29 cellular contexts compared by ENCODE assay signal in the genomic region with DNA sequence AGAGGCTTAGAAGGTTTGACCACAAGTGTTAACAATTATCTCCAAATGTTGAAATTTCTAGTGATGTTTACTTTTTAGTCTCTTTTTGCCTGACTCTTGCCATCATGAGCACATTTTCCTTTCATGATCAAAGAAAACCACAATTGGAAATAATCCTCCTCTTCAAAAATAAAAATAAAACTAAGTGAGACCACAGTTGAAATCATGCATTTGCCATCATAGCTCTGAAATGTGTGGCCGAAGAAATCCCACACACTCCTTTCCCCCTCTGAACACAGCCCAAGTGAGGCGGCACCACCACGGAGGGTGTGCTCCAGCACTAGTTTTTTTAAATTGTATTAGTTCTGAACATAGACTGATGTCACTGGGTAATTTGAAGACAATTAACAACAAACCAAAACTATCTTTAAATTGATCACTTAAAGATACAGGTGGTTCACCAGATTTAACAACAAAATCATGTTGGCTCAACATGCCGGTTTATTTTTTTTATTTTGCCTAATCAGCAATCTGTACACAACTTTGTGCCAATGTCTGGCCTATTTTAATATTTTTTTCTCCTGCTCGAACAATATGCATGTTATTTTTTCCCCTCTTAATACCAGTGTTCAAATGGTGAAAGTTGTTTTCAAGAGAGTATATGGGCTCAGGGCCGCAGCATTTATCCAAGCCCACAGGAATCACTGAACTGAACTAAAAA. TPM values are rescaled to one million over a fixed set of nuclear protein-coding genes. Genes with fewer than 3 reads are reported as not detected.
DNase-seq lines count a peak whose midpoint lies in the region; ATAC-seq, FAIRE-seq and TF ChIP-seq lines count a peak whose summit lies in the region.
"Had no signal": no experiment of that assay in that cellular context is flagged by ENCODE, and none has a peak within 500 bp of the region (broad histone marks: within the 10 kb centered on the region; RNA-seq: fewer than 3 reads in every experiment).

No MANE protein-coding gene starts in this region.

- ATAC-seq in HG02973 (IDR thresholded peaks at IDR 0.05; ENCODE audit: unreplicated experiment): no peak
- ATAC-seq: activated T-cell treated with anti-CD3 and anti-CD28 coated beads, Interleukin-2, amount 50 U/mL, for 72 hours; left colon; stimulated activated naive CD8-positive, alpha-beta T cell treated with anti-CD3 and anti-CD28 coated beads, Interleukin-15, Interleukin-2, amounts not matched to agents 100 U/mL and 50 U/mL, for 24 hours had no signal

- peak overlapping the region; percentile 60 for H3K4me3 Mint-ChIP-seq in HFFc6
- H3K4me3 Mint-ChIP-seq in osteocyte (ENCODE audit: unreplicated experiment): no peak overlapping the region
- H3K4me3 Mint-ChIP-seq in CD8-positive, alpha-beta memory T cell: no peak overlapping the region
- H3K4me3 Mint-ChIP-seq: activated CD4-positive, alpha-beta T cell treated with anti-CD3 and anti-CD28 coated beads, Interleukin-2, amount 10 ng/mL, durations not matched to agents 24 days and 14 days; activated T-cell treated with anti-CD3 and anti-CD28 coated beads, Interleukin-2, amount 50 U/mL, for 72 hours; CD4-positive, alpha-beta T cell; immature natural killer cell had no signal

- no peak overlapping the region for H3K4me3 ChIP-seq in BLaER1 treated with 17β-estradiol and CSF1 and Interleukin-3, amounts not matched to agents 10 nM and 100 nM
- no peak overlapping the region for H3K4me3 ChIP-seq in CD8-positive, alpha-beta memory T cell (ENCODE audit: low read length)
- H3K4me3 ChIP-seq: breast epithelium, HAP-1, PC-9, prostate gland, thoracic aorta, uterus had no signal

- H4K20me1 ChIP-seq in BLaER1 treated with 17β-estradiol and CSF1 and Interleukin-3, amounts not matched to agents 10 nM and 100 nM: peaks cover 0 to 33% (median 7%) of the 10 kb centered on the region in 11 experiments; a peak in 10 of 22 replicates

- H3K4me1 ChIP-seq in BLaER1 treated with 17β-estradiol and CSF1 and Interleukin-3, amounts not matched to agents 10 nM and 100 nM: peaks cover 8 to 22% (median 18%) of the 10 kb centered on the region in 10 experiments; a peak in 19 of 20 replicates
- no peaks in the 10 kb centered on the region for H3K4me1 ChIP-seq in CD8-positive, alpha-beta memory T cell (ENCODE audit: insufficient read depth, low read length)
- H3K4me1 ChIP-seq: breast epithelium, prostate gland, uterus had no signal

- peaks cover 6 to 30% (median 16%) of the 10 kb centered on the region in 11 experiments; a peak in 21 of 22 replicates for H3K9me3 ChIP-seq in BLaER1 treated with 17β-estradiol and CSF1 and Interleukin-3, amounts not matched to agents 10 nM and 100 nM (replicated peaks in 1 of 11)
- no peaks in the 10 kb centered on the region for H3K9me3 ChIP-seq in CD8-positive, alpha-beta memory T cell (ENCODE audit: low read length)
- H3K9me3 ChIP-seq: breast epithelium, HAP-1, neutrophil, prostate gland, thoracic aorta, uterus had no signal

- POLR2A ChIA-PET in CD8-positive, alpha-beta memory T cell (lab: Charles Lee): no interaction called here

- H3K27me3 Mint-ChIP-seq in HFFc6 (ENCODE audit: insufficient read depth) (no peaks in the 10 kb centered on the region; the same call in 1 of the 2 replicates), osteocyte (ENCODE audit: unreplicated experiment) (no peaks in the 10 kb centered on the region)
- peaks cover 0 to 5% of the 10 kb centered on the region in 2 donors for H3K27me3 Mint-ChIP-seq in CD8-positive, alpha-beta memory T cell

- peak; percentile 96 for FAIRE-seq in endometrium (lab: Jason Lieb, UNC)
- FAIRE-seq: frontal cortex had no signal

- peak overlapping the region in 1 of 11 experiments; percentile 12; a peak in 2 of 22 replicates for H3K27ac ChIP-seq in BLaER1 treated with 17β-estradiol and CSF1 and Interleukin-3, amounts not matched to agents 10 nM and 100 nM
- H3K27ac ChIP-seq in CD8-positive, alpha-beta memory T cell (ENCODE audit: low read depth, low read length): no peak overlapping the region
- H3K27ac ChIP-seq: neutrophil, PC-9, prostate gland, thoracic aorta, uterus, WERI-Rb-1 had no signal

- no peaks in the 10 kb centered on the region; a peak in 3 of 22 replicates for H3K36me3 ChIP-seq in BLaER1 treated with 17β-estradiol and CSF1 and Interleukin-3, amounts not matched to agents 10 nM and 100 nM
- H3K36me3 ChIP-seq in CD8-positive, alpha-beta memory T cell (ENCODE audit: insufficient read depth, low read length): no peaks in the 10 kb centered on the region
- H3K36me3 ChIP-seq: breast epithelium, HAP-1, neutrophil, prostate gland, thoracic aorta, uterus, WERI-Rb-1 had no signal

- peak overlapping the region in 9 of 11 experiments; percentile 13 to 51 (median 45); a peak in 15 of 22 replicates for H3K4me2 ChIP-seq in BLaER1 treated with 17β-estradiol and CSF1 and Interleukin-3, amounts not matched to agents 10 nM and 100 nM
- H3K4me2 ChIP-seq: PC-9 had no signal

- H3K27ac Mint-ChIP-seq in HFFc6: peak overlapping the region; percentile 38
- H3K27ac Mint-ChIP-seq in osteocyte (ENCODE audit: unreplicated experiment): peak overlapping the region; percentile 48
- no peak overlapping the region for H3K27ac Mint-ChIP-seq in CD8-positive, alpha-beta memory T cell
- H3K27ac Mint-ChIP-seq: activated CD4-positive, alpha-beta T cell treated with anti-CD3 and anti-CD28 coated beads, Interleukin-2, amount 10 ng/mL, durations not matched to agents 24 days and 14 days; activated T-cell treated with anti-CD3 and anti-CD28 coated beads, Interleukin-2, amount 50 U/mL, for 72 hours; CD4-positive, alpha-beta T cell; immature natural killer cell had no signal

- CTCF ChIA-PET in CD8-positive, alpha-beta memory T cell (lab: Charles Lee): no interaction called here

- DNase-seq in HFFc6: no peak
- no peak for DNase-seq in osteocyte (ENCODE audit: extremely low spot score, unreplicated experiment)
- no peak for DNase-seq in CD8-positive, alpha-beta memory T cell
- no peak for DNase-seq in HuH-7.5 (ENCODE audit: low spot score)
- DNase-seq in hypothalamus (lab: John Stamatoyannopoulos, UW): no peak
- DNase-seq: activated CD4-positive, alpha-beta T cell treated with anti-CD3 and anti-CD28 coated beads, Interleukin-2, amount 10 ng/mL, durations not matched to agents 24 days and 14 days; activated naive CD4-positive, alpha-beta T cell; activated T-cell treated with anti-CD3 and anti-CD28 coated beads, Interleukin-2, amount 50 U/mL, for 72 hours; CD4-positive, alpha-beta T cell; effector CD4-positive, alpha-beta T cell; hippocampal formation; immature natural killer cell; left colon; NCI-H1694; PC-9; SHP77; stimulated activated naive CD8-positive, alpha-beta T cell treated with anti-CD3 and anti-CD28 coated beads, Interleukin-15, Interleukin-2, amounts not matched to agents 100 U/mL and 50 U/mL, for 24 hours; uterus; WERI-Rb-1 had no signal

- TF ChIP-seq CTCF in HFFc6 (IDR thresholded peaks at IDR 0.05) (no peak), osteocyte (IDR thresholded peaks at IDR 0.05) (no peak)

- H3K9me3 Mint-ChIP-seq in HFFc6 (no peaks in the 10 kb centered on the region), osteocyte (ENCODE audit: unreplicated experiment) (peaks cover 2% of the 10 kb centered on the region)
- H3K9me3 Mint-ChIP-seq in CD8-positive, alpha-beta memory T cell: peaks cover 0 to 13% (median 2%) of the 10 kb centered on the region in 5 donors
- H3K9me3 Mint-ChIP-seq: activated CD4-positive, alpha-beta T cell treated with anti-CD3 and anti-CD28 coated beads, Interleukin-2, amount 10 ng/mL, durations not matched to agents 24 days and 14 days; activated T-cell treated with anti-CD3 and anti-CD28 coated beads, Interleukin-2, amount 50 U/mL, for 72 hours; CD4-positive, alpha-beta T cell had no signal

- peak overlapping the region in 2 of 11 experiments; percentile 2 to 23; a peak in 1 of 22 replicates for H3K9ac ChIP-seq in BLaER1 treated with 17β-estradiol and CSF1 and Interleukin-3, amounts not matched to agents 10 nM and 100 nM

- H3K36me3 Mint-ChIP-seq in HFFc6 (ENCODE audit: low read depth): peaks cover 12% of the 10 kb centered on the region
- H3K36me3 Mint-ChIP-seq in osteocyte (ENCODE audit: unreplicated experiment): peaks cover 2% of the 10 kb centered on the region
- H3K36me3 Mint-ChIP-seq in CD8-positive, alpha-beta memory T cell: no peaks in the 10 kb centered on the region
- H3K36me3 Mint-ChIP-seq: immature natural killer cell had no signal

- no peaks in the 10 kb centered on the region for H3K27me3 ChIP-seq in BLaER1 treated with 17β-estradiol and CSF1 and Interleukin-3, amounts not matched to agents 10 nM and 100 nM
- no peaks in the 10 kb centered on the region for H3K27me3 ChIP-seq in CD8-positive, alpha-beta memory T cell (ENCODE audit: insufficient read depth, low read length, poor library complexity, severe bottlenecking)
- H3K27me3 ChIP-seq: breast epithelium, uterus had no signal

- peaks cover 58% of the 10 kb centered on the region for H3K4me1 Mint-ChIP-seq in HFFc6 (ENCODE audit: low read depth)
- peaks cover 52% of the 10 kb centered on the region for H3K4me1 Mint-ChIP-seq in osteocyte (ENCODE audit: unreplicated experiment)
- H3K4me1 Mint-ChIP-seq in CD8-positive, alpha-beta memory T cell: no peaks in the 10 kb centered on the region
- H3K4me1 Mint-ChIP-seq: activated CD4-positive, alpha-beta T cell treated with anti-CD3 and anti-CD28 coated beads, Interleukin-2, amount 10 ng/mL, durations not matched to agents 24 days and 14 days; immature natural killer cell had no signal

RNA-seq across cellular contexts. Expression of gene APBB2, which starts 17.6 kb away (rescaled TPM):
- 10 to 100 TPM; 32.4 to 45.5 (median 35.8) TPM for total RNA-seq in HFFc6 (2021; fragmentation: NEBNext Ultra II Directional; extraction: Animal tissue kit (Norgen Biotek cat#: 25700))
- 56.2 and 62.0 TPM in 2 replicates for total RNA-seq in osteocyte
- 1 to 10 TPM in 1 of 2 experiments, under 1 TPM in 1; 0.86 to 1.1 TPM for total RNA-seq in CD8-positive, alpha-beta memory T cell
- polyA plus RNA-seq in CD8-positive, alpha-beta memory T cell: not detected
- polyA plus RNA-seq: immature natural killer cell had no signal

RNA-seq across cellular contexts. Expression of gene UCHL1, which starts 59.9 kb away (rescaled TPM):
- 100 to 1,000 TPM; 349 to 502 (median 461) TPM for total RNA-seq in HFFc6 (2021; fragmentation: NEBNext Ultra II Directional; extraction: Animal tissue kit (Norgen Biotek cat#: 25700))
- total RNA-seq in osteocyte: 167 and 168 TPM in 2 replicates
- total RNA-seq in CD8-positive, alpha-beta memory T cell: under 1 TPM; 0.75 to 0.83 TPM
- not detected for polyA plus RNA-seq in CD8-positive, alpha-beta memory T cell
- total RNA-seq: CD4-positive, alpha-beta T cell; HT1080 had no signal
- polyA plus RNA-seq: immature natural killer cell had no signal

Comparison
In these comparisons a context has a peak if more than half of its experiments do, and no peak if none do; other contexts are left out.
1. H3K27ac Mint-ChIP-seq: peak in HFFc6 (single experiment) and osteocyte (single experiment); none in CD8-positive, alpha-beta memory T cell (0 of 8).
2. RNA of gene APBB2, which starts 17.6 kb away (total RNA-seq): 56.2 to 62.0 TPM in osteocyte and 32.4 to 45.5 TPM in HFFc6; 0.86 to 1.1 TPM in CD8-positive, alpha-beta memory T cell; every median in the first group is over 10 times any median in the second.
3. RNA of gene UCHL1, which starts 59.9 kb away (total RNA-seq): 349 to 502 TPM in HFFc6 and 167 to 168 TPM in osteocyte; 0.75 to 0.83 TPM in CD8-positive, alpha-beta memory T cell; every median in the first group is over 10 times any median in the second.